ENCODE assay signal across 24 cellular contexts in the genomic region with DNA sequence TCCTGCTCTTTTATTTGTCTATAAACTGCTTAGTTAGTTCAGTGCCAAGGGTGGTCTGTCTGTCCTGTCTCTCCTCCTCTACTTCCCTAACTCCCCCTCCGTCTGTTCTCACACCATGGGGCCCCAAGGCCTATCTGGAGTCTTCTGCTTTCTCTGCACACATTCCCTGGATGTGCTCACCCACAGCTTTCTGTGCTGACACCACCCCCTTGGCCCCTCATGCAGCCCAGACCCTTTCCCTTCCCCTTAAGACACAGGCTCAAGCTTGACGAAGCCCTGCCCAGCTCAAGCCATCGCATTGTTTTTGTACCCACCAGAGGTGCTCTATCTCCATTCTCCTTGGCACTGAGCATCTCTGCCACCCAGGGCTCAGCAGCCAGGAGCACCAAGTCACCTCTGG.
DNase-seq lines count a peak whose midpoint lies in the region; FAIRE-seq lines count a peak whose summit lies in the region.
"Had no signal": no experiment of that assay in that cellular context is flagged by ENCODE, and none has a peak within 500 bp of the region (broad histone marks: within the 10 kb centered on the region; RNA-seq: fewer than 3 reads in every experiment).

No MANE protein-coding gene starts in this region.

- H3K79me2 ChIP-seq in mesendoderm (ENCODE audit: control insufficient read depth, insufficient read depth, low read length) = no peaks in the 10 kb centered on the region

- peak; percentile 44 for FAIRE-seq in HTR-8/SVneo (lab: Jason Lieb, UNC)
- FAIRE-seq: A549, GM12891, GM18507 had no signal

- H3K9me3 ChIP-seq in BLaER1 (no peaks in the 10 kb centered on the region), neuronal stem cell (replicated peaks in 1 of 2; ENCODE audit: control insufficient read depth in 2 of 2, insufficient read depth in 1 of 2, low read depth in 1 of 2, low read length in 2 of 2) (peaks cover 0 to 2% of the 10 kb centered on the region in 2 donors)
- H3K9me3 ChIP-seq: A549, BE2C had no signal

- H2AK5ac ChIP-seq in mesendoderm (ENCODE audit: low read length) (no peak overlapping the region), neuronal stem cell (ENCODE audit: low read depth, low read length) (no peak overlapping the region)

- WGBS in mesendoderm (ENCODE audit: extremely low coverage, insufficient coverage, low lambda C conversion rate) = no CpG with 5 or more reads among the region's 3 CpGs
- no CpG with 5 or more reads among the region's 3 CpGs for WGBS in neuronal stem cell (ENCODE audit: extremely low coverage in 2 of 2, insufficient read length in 2 of 2, insufficient replicate concordance in 1 of 2), 2 donors

- no peak overlapping the region for H2AFZ ChIP-seq in neuronal stem cell (ENCODE audit: low read length)

- H2BK12ac ChIP-seq in neuronal stem cell (ENCODE audit: low read length) = no peak overlapping the region

- no peak overlapping the region for H3K14ac ChIP-seq in neuronal stem cell (ENCODE audit: low read length)

- H4K91ac ChIP-seq in neuronal stem cell (ENCODE audit: low read depth, low read length, poor library complexity) = no peak overlapping the region

- H3K27ac ChIP-seq in BLaER1 (no peak overlapping the region), caudate nucleus (ENCODE audit: low read depth, low read length) (peak overlapping the region; percentile 46), mesendoderm (ENCODE audit: low read depth, low read length) (no peak overlapping the region), neuronal stem cell (replicated peaks; ENCODE audit: low read length) (no peak overlapping the region)
- H3K27ac ChIP-seq: A549 had no signal

- peak overlapping the region; percentile 15 for H3K56ac ChIP-seq in mesendoderm (ENCODE audit: low read length)

- H3K36me3 ChIP-seq in BLaER1 (no peaks in the 10 kb centered on the region), mesendoderm (ENCODE audit: control insufficient read depth, insufficient read depth, low read length) (no peaks in the 10 kb centered on the region), neuronal stem cell (replicated peaks in 1 of 2; ENCODE audit: control insufficient read depth in 2 of 2, insufficient read depth in 2 of 2, low read length in 2 of 2) (no peaks in the 10 kb centered on the region)
- H3K36me3 ChIP-seq: BE2C had no signal

- H3K4me2 ChIP-seq in BLaER1 (peak overlapping the region; percentile 22; the same call in 1 of the 2 replicates), mesendoderm (ENCODE audit: low read length) (no peak overlapping the region), neuronal stem cell (ENCODE audit: insufficient read depth, low read length, poor library complexity, severe bottlenecking) (no peak overlapping the region)
- H3K4me2 ChIP-seq: A549 had no signal

- no peaks in the 10 kb centered on the region for H3K79me1 ChIP-seq in mesendoderm (ENCODE audit: low read length)
- no peaks in the 10 kb centered on the region for H3K79me1 ChIP-seq in neuronal stem cell (ENCODE audit: low read depth, low read length)

- H3K4me3 ChIP-seq in BLaER1 (no peak overlapping the region), mesendoderm (ENCODE audit: low read length) (no peak overlapping the region), neuronal stem cell (ENCODE audit: low read length in 2 of 2) (no peak overlapping the region)
- H3K4me3 ChIP-seq: A549 had no signal

- H3K9ac ChIP-seq in BLaER1 (no peak overlapping the region), mesendoderm (ENCODE audit: low read length) (no peak overlapping the region), neuronal stem cell (ENCODE audit: low read depth, low read length, poor library complexity) (no peak overlapping the region)

- no peak overlapping the region for H4K5ac ChIP-seq in mesendoderm (ENCODE audit: low read length)

- H2BK120ac ChIP-seq in mesendoderm (ENCODE audit: low read depth, low read length) (no peak overlapping the region), neuronal stem cell (ENCODE audit: low read depth, low read length) (no peak overlapping the region)

- no peaks in the 10 kb centered on the region for H4K20me1 ChIP-seq in BLaER1

- H3K4ac ChIP-seq in mesendoderm (ENCODE audit: low read depth, low read length) (no peak overlapping the region), neuronal stem cell (ENCODE audit: low read length) (no peak overlapping the region)

- no peak overlapping the region for H3K18ac ChIP-seq in mesendoderm (ENCODE audit: low read length)
- H3K18ac ChIP-seq in neuronal stem cell (ENCODE audit: low read length) = no peak overlapping the region

- H3K23ac ChIP-seq in mesendoderm (ENCODE audit: low read length) (no peak overlapping the region), neuronal stem cell (ENCODE audit: low read depth, low read length, poor library complexity) (no peak overlapping the region)

- no peak for DNase-seq in HTR-8/SVneo (ENCODE audit: insufficient read length, low spot score)
- no peak for DNase-seq in caudate nucleus (lab: John Stamatoyannopoulos, UW)
- no peak for DNase-seq in mesendoderm
- no peak for DNase-seq in activated T-cell treated with anti-CD3 and anti-CD28 coated beads, Interleukin-2, amount 50 U/mL, for 48 hours
- DNase-seq in foreskin melanocyte = no peak
- no peak for DNase-seq in neuronal stem cell (ENCODE audit: low spot score)
- DNase-seq: 8988T; ACHN; AML-193; BE2C; C1 segment of cervical spinal cord; Calu3; CD4-positive, alpha-beta memory T cell; COR-L47; DMS53; DMS79 treated with DMSO at 0.1 percent for 48 hours; GF-D8; GOT3; H7; HFFc6 had no signal

- no peaks in the 10 kb centered on the region for H3K27me3 ChIP-seq in BLaER1
- no peaks in the 10 kb centered on the region for H3K27me3 ChIP-seq in mesendoderm (ENCODE audit: insufficient read depth, low read length, poor library complexity)
- peaks cover 0 to 16% (median 0%) of the 10 kb centered on the region in 3 experiments for H3K27me3 ChIP-seq in neuronal stem cell (ENCODE audit: control insufficient read depth in 3 of 3, insufficient read depth in 3 of 3, low read depth in 1 of 3, low read length in 3 of 3)
- H3K27me3 ChIP-seq: BE2C had no signal

- H2BK5ac ChIP-seq in mesendoderm (ENCODE audit: low read length) (no peak overlapping the region), neuronal stem cell (ENCODE audit: low read length) (no peak overlapping the region)

- H2BK15ac ChIP-seq in mesendoderm (replicated peaks; ENCODE audit: low read depth) (no peak overlapping the region), neuronal stem cell (ENCODE audit: low read length) (no peak overlapping the region)

- H3K4me1 ChIP-seq in BLaER1 (peaks cover 27% of the 10 kb centered on the region), mesendoderm (ENCODE audit: control insufficient read depth, low read depth, low read length) (no peaks in the 10 kb centered on the region), neuronal stem cell (ENCODE audit: control insufficient read depth in 2 of 2, insufficient read depth in 1 of 2, low read depth in 1 of 2, low read length in 2 of 2) (peaks cover 8 to 12% of the 10 kb centered on the region in 2 donors)
- H3K4me1 ChIP-seq: A549, BE2C had no signal

- no peak overlapping the region for H4K8ac ChIP-seq in mesendoderm (ENCODE audit: low read depth, low read length)
- no peak overlapping the region for H4K8ac ChIP-seq in neuronal stem cell (ENCODE audit: low read depth, low read length)
